8 cellular contexts compared by ENCODE assay signal in the genomic region with DNA sequence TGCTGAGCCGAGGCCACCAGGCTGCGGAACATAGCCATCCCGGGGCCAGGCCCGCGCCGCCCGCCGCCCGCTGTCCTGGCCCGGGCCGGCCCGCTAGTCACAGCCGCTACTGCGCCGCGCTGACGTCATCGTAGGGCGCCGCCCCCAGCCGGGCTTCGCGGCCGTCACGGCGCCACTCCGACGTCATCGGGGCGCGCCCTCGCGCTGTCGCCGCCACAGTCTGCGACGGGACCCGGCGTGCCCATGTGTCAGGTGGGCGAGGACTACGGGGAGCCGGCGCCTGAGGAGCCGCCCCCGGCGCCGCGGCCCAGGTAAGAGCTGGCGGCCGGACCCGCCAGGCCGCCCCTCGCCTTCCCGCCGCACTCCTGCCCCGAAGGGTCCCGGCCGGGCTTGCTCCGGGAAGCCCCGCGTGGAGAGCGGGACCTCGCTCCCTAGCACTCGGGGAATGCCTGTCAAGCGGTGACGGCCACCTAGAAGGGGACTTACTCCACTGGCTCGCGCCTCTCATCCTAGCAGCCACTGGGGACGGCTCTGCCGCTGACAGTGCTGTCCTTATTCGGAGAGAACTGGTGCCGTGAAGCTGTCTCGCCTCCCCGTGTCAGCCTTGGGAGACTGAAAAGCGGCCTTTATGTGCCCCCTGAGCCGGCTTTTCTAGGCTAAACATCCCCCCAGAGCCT. TPM values are rescaled to one million over a fixed set of nuclear protein-coding genes. Genes with fewer than 3 reads are reported as not detected.
DNase-seq lines count a peak whose midpoint lies in the region; ATAC-seq and TF ChIP-seq lines count a peak whose summit lies in the region.

A gene (plus strand): TSS at position 216 of the 677 bp plus-strand sequence. CDS start 28 bp downstream, at position 244.
A gene with protein sequence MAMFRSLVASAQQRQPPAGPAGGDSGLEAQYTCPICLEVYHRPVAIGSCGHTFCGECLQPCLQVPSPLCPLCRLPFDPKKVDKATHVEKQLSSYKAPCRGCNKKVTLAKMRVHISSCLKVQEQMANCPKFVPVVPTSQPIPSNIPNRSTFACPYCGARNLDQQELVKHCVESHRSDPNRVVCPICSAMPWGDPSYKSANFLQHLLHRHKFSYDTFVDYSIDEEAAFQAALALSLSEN (minus strand): TSS at position 121 of the 677 bp plus-strand sequence. CDS start 83 bp downstream, at position 38.

- ATAC-seq in GM18909 (IDR thresholded peaks at IDR 0.05; ENCODE audit: poor library complexity, unreplicated experiment): peak; percentile 66
- peak; percentile 50 for ATAC-seq in HG03196 (IDR thresholded peaks at IDR 0.05; ENCODE audit: unreplicated experiment)

- no peaks in the 10 kb centered on the region for H3K36me3 ChIP-seq in liver (ENCODE audit: control insufficient read depth in 4 of 4, insufficient read depth in 3 of 4, low read depth in 1 of 4, low read length in 3 of 4)

- H3K9me3 ChIP-seq in liver (ENCODE audit: control insufficient read depth in 4 of 4, low read length in 3 of 4): no peaks in the 10 kb centered on the region

- no peaks in the 10 kb centered on the region for H3K27me3 ChIP-seq in liver (ENCODE audit: control insufficient read depth in 4 of 4, insufficient read depth in 4 of 4, low read length in 3 of 4)

- H3K27ac ChIP-seq in liver (ENCODE audit: low read depth in 1 of 2, low read length in 2 of 2): peak within 1 kb of the TSS; percentile 81 to 84

- TF ChIP-seq CTCF in AG09319 (IDR thresholded peaks at IDR 0.05; ENCODE audit: low read depth, low read length) (no peak), liver (IDR thresholded peaks at IDR 0.05; ENCODE audit: low read depth, low read length, missing input control) (no peak)

- under 1% methylated on average over 76 of the region's 76 CpGs for WGBS in liver

- H3K4me1 ChIP-seq in liver (ENCODE audit: control insufficient read depth in 4 of 4, insufficient read depth in 4 of 4, low read length in 3 of 4): peaks cover 6 to 37% (median 25%) of the 10 kb centered on the region in 4 donors

- DNase-seq in AG09319 (ENCODE audit: extremely low read depth, low read depth): peak; percentile 36
- DNase-seq in NCI-H748 treated with DMSO at 0.1 percent for 48 hours (lab: John Stamatoyannopoulos, UW): peak; percentile 19
- peak; percentile 91 to 93 for DNase-seq in activated CD4-positive, alpha-beta T cell treated with anti-CD3 and anti-CD28 coated beads, Interleukin-2, amount 50 U/mL, for 48 hours
- DNase-seq in dermis microvascular lymphatic vessel endothelial cell (ENCODE audit: low read depth in 2 of 2): peak; percentile 71 to 92
- peak; percentile 95 for DNase-seq in stimulated activated CD4-positive, alpha-beta T cell treated with anti-CD3 and anti-CD28 coated beads, Interleukin-4, amount 100 ng/mL, for 1 hour

- H3K9ac ChIP-seq in liver (ENCODE audit: low read depth in 1 of 2, low read length in 2 of 2): peak within 1 kb of the TSS; percentile 83 to 95

- H3K4me3 ChIP-seq in liver (ENCODE audit: low read depth in 1 of 3, low read length in 3 of 3): peak within 1 kb of the TSS; percentile 77 to 90 (median 83)

- TF ChIP-seq RAD21 in liver (IDR thresholded peaks at IDR 0.05): no peak

TF ChIP-seq in liver, 16 proteins besides CTCF, POLR2A, EP300 and RAD21:
- TF ChIP-seq, protein P1, sequence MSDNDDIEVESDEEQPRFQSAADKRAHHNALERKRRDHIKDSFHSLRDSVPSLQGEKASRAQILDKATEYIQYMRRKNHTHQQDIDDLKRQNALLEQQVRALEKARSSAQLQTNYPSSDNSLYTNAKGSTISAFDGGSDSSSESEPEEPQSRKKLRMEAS (IDR thresholded peaks at IDR 0.05): no peak
- peak in 1 of 2 donors; percentile 23 for TF ChIP-seq GABPA (IDR thresholded peaks at IDR 0.05 in 1 of 2, conservative IDR thresholded peaks at IDR 0.05 in 1 of 2)
TF ChIP-seq in liver: peak in this region for 1.

RNA-seq across cellular contexts. Expression of the first gene that starts in this region (rescaled TPM):
- total RNA-seq in dermis microvascular lymphatic vessel endothelial cell: 10.8 and 12.8 TPM in 2 replicates
- total RNA-seq in liver: 1 to 10 TPM; 7.0 to 8.5 TPM
- polyA plus RNA-seq in liver: 1 to 10 TPM; 7.2 to 7.7 TPM

RNA-seq across cellular contexts. Expression of the second gene that starts in this region (rescaled TPM):
- total RNA-seq in dermis microvascular lymphatic vessel endothelial cell (9.1 and 13.0 TPM in 2 replicates), liver (1 to 10 TPM; 7.9 to 9.1 TPM)
- polyA plus RNA-seq in liver: 1 to 10 TPM; 6.5 to 7.3 TPM

Comparison
In these comparisons a context has a peak if more than half of its experiments do, and no peak if none do; other contexts are left out.
1. Peak in every context shown above with its lines: DNase-seq, ATAC-seq, H3K4me3 ChIP-seq and H3K27ac ChIP-seq.
2. DNase-seq: peak in every context shown above with its lines; median percentile 95 in stimulated activated CD4-positive, alpha-beta T cell treated with anti-CD3 and anti-CD28 coated beads, Interleukin-4, amount 100 ng/mL, for 1 hour; 92 in activated CD4-positive, alpha-beta T cell treated with anti-CD3 and anti-CD28 coated beads, Interleukin-2, amount 50 U/mL, for 48 hours; 82 in dermis microvascular lymphatic vessel endothelial cell; 36 in AG09319; 19 in NCI-H748 treated with DMSO at 0.1 percent for 48 hours.